ENCODE assay signal across 9 cellular contexts in genomic region chr14:64812412-64812811, GRCh38.
DNase-seq lines count a peak whose midpoint lies in the region; ATAC-seq and TF ChIP-seq lines count a peak whose summit lies in the region.
"Had no signal": no experiment of that assay in that cellular context is flagged by ENCODE, and none has a peak within 500 bp of the region (broad histone marks: within the 10 kb centered on the region; RNA-seq: fewer than 3 reads in every experiment).

No MANE protein-coding gene starts in this region.

- TF ChIP-seq CTCF in BE2C (IDR thresholded peaks at IDR 0.05; ENCODE audit: low read depth, low read length), result no peak

- no peaks in the 10 kb centered on the region for H3K27me3 ChIP-seq in BE2C

- no peak overlapping the region for H3K4me3 ChIP-seq in BE2C (ENCODE audit: low read depth, low read length)

- no peaks in the 10 kb centered on the region for H3K9me3 Mint-ChIP-seq in activated CD8-positive, alpha-beta memory T cell treated with anti-CD3 and anti-CD28 coated beads, Interleukin-2, amount 10 ng/mL, durations not matched to agents 7 days and 5 days (ENCODE audit: low read depth)
- H3K9me3 Mint-ChIP-seq: natural killer cell had no signal

- H3K36me3 ChIP-seq in BE2C, result no peaks in the 10 kb centered on the region

- DNase-seq in DMS153 treated with DMSO at 0.1 percent for 48 hours (lab: John Stamatoyannopoulos, UW; ENCODE audit: unreplicated experiment), result peak; percentile 74
- peak; percentile 92 for DNase-seq in NCI-H1436 (lab: John Stamatoyannopoulos, UW)
- DNase-seq in activated CD4-positive, alpha-beta T cell treated with anti-CD3 and anti-CD28 coated beads, Interleukin-2, amount 50 U/mL, for 4 hours, result peak; percentile 27 to 40
- DNase-seq in mesenteric fat pad (ENCODE audit: low spot score), result peak; percentile 59
- no peak for DNase-seq in activated CD8-positive, alpha-beta memory T cell treated with anti-CD3 and anti-CD28 coated beads, Interleukin-2, amount 10 ng/mL, durations not matched to agents 7 days and 5 days
- no peak for DNase-seq in GM03348 (ENCODE audit: low spot score)
- DNase-seq in BE2C, result no peak
- DNase-seq: natural killer cell had no signal

- no peaks in the 10 kb centered on the region for H3K4me1 Mint-ChIP-seq in activated CD8-positive, alpha-beta memory T cell treated with anti-CD3 and anti-CD28 coated beads, Interleukin-2, amount 10 ng/mL, durations not matched to agents 7 days and 5 days
- H3K4me1 Mint-ChIP-seq: natural killer cell had no signal

- CTCF ChIA-PET in activated CD8-positive, alpha-beta memory T cell treated with anti-CD3 and anti-CD28 coated beads, Interleukin-2, amount 10 ng/mL, durations not matched to agents 7 days and 5 days (lab: Charles Lee), result interaction anchor here (0.6 to 2.0 kb wide), 2 partner anchors 10 to 70 kb away, joined by 3 to 8 read pairs; no protein-coding TSS in a partner anchor

- no peak overlapping the region for H3K4me3 Mint-ChIP-seq in activated CD8-positive, alpha-beta memory T cell treated with anti-CD3 and anti-CD28 coated beads, Interleukin-2, amount 10 ng/mL, durations not matched to agents 7 days and 5 days
- H3K4me3 Mint-ChIP-seq: natural killer cell had no signal

- no peaks in the 10 kb centered on the region for H3K9me3 ChIP-seq in BE2C

- no peaks in the 10 kb centered on the region for H3K36me3 Mint-ChIP-seq in activated CD8-positive, alpha-beta memory T cell treated with anti-CD3 and anti-CD28 coated beads, Interleukin-2, amount 10 ng/mL, durations not matched to agents 7 days and 5 days
- H3K36me3 Mint-ChIP-seq: natural killer cell had no signal

- ATAC-seq in HG03439 (IDR thresholded peaks at IDR 0.05; ENCODE audit: unreplicated experiment), result no peak
- no peak for ATAC-seq in activated CD8-positive, alpha-beta memory T cell treated with anti-CD3 and anti-CD28 coated beads, Interleukin-2, amount 10 ng/mL, durations not matched to agents 7 days and 5 days

- H3K4me1 ChIP-seq in BE2C, result no peaks in the 10 kb centered on the region

- H3K27me3 Mint-ChIP-seq in activated CD8-positive, alpha-beta memory T cell treated with anti-CD3 and anti-CD28 coated beads, Interleukin-2, amount 10 ng/mL, durations not matched to agents 7 days and 5 days, result peaks cover 47% of the 10 kb centered on the region

- no peak overlapping the region for H3K27ac Mint-ChIP-seq in activated CD8-positive, alpha-beta memory T cell treated with anti-CD3 and anti-CD28 coated beads, Interleukin-2, amount 10 ng/mL, durations not matched to agents 7 days and 5 days
- H3K27ac Mint-ChIP-seq: natural killer cell had no signal

Comparison
In these comparisons a context has a peak if more than half of its experiments do, and no peak if none do; other contexts are left out.
1. DNase-seq: peak in DMS153 treated with DMSO at 0.1 percent for 48 hours (single experiment), NCI-H1436 (single experiment), activated CD4-positive, alpha-beta T cell treated with anti-CD3 and anti-CD28 coated beads, Interleukin-2, amount 50 U/mL, for 4 hours (2 of 2) and mesenteric fat pad (single experiment); none in activated CD8-positive, alpha-beta memory T cell treated with anti-CD3 and anti-CD28 coated beads, Interleukin-2, amount 10 ng/mL, durations not matched to agents 7 days and 5 days (single experiment), GM03348 (single experiment) and BE2C (single experiment).